In genomic region chr18:79471048-79471447, GRCh38 we compare ENCODE assay signal across 28 cellular contexts.
DNase-seq lines count a peak whose midpoint lies in the region; ATAC-seq, FAIRE-seq and TF ChIP-seq lines count a peak whose summit lies in the region.
"Had no signal": no experiment of that assay in that cellular context is flagged by ENCODE, and none has a peak within 500 bp of the region (broad histone marks: within the 10 kb centered on the region; RNA-seq: fewer than 3 reads in every experiment).

No MANE protein-coding gene starts in this region.

- no peaks in the 10 kb centered on the region for H4K20me1 ChIP-seq in keratinocyte (ENCODE audit: control insufficient read depth, extremely low read depth, insufficient read depth, low read length)

- peaks cover 24 to 26% of the 10 kb centered on the region in 2 donors for H3K36me3 Mint-ChIP-seq in activated naive CD4-positive, alpha-beta T cell treated with anti-CD3 and anti-CD28 coated beads, Interleukin-2, amount 50 U/mL, for 72 hours
- no peaks in the 10 kb centered on the region for H3K36me3 Mint-ChIP-seq in T-helper 17 cell (ENCODE audit: low read depth)
- H3K36me3 Mint-ChIP-seq in stimulated activated memory B cell treated with anti-CD40 and anti-IgM and Interleukin-4, amounts not matched to agents 10 μg/mL and 1 μg/mL and 100 μg/mL, for 72 hours = peaks cover 51% of the 10 kb centered on the region

- peak overlapping the region; percentile 15 for H2AFZ ChIP-seq in keratinocyte (ENCODE audit: control insufficient read depth, low read length)

- peaks cover 17% of the 10 kb centered on the region for H3K27me3 ChIP-seq in keratinocyte (ENCODE audit: control insufficient read depth, extremely low read depth, insufficient read depth, low read length)
- H3K27me3 ChIP-seq: BE2C, cardiac muscle cell, colonic mucosa, heart right ventricle, suprapubic skin, upper lobe of right lung had no signal

- no peaks in the 10 kb centered on the region for H3K79me2 ChIP-seq in keratinocyte (ENCODE audit: control insufficient read depth, insufficient read depth, low read length)

- no peak for FAIRE-seq in keratinocyte (lab: Jason Lieb, UNC)
- FAIRE-seq: H54 had no signal

- no peaks in the 10 kb centered on the region for H3K9me3 ChIP-seq in T-helper 17 cell (ENCODE audit: control insufficient read depth, low read length, poor library complexity, severe bottlenecking)
- H3K9me3 ChIP-seq in keratinocyte (ENCODE audit: control insufficient read depth, low read depth, low read length) = peaks cover 6% of the 10 kb centered on the region
- H3K9me3 ChIP-seq: BE2C, colonic mucosa, suprapubic skin, upper lobe of right lung had no signal

- H3K36me3 ChIP-seq in keratinocyte (ENCODE audit: control insufficient read depth in 2 of 2, extremely low read depth in 1 of 2, insufficient read depth in 2 of 2, low read length in 2 of 2) = no peaks in the 10 kb centered on the region
- H3K36me3 ChIP-seq: BE2C, cardiac muscle cell, colonic mucosa had no signal

- H3K27ac Mint-ChIP-seq in activated naive CD4-positive, alpha-beta T cell treated with anti-CD3 and anti-CD28 coated beads, Interleukin-2, amount 50 U/mL, for 72 hours = peak overlapping the region; percentile 54 to 81
- peak overlapping the region; percentile 45 for H3K27ac Mint-ChIP-seq in T-helper 17 cell
- peak overlapping the region; percentile 72 for H3K27ac Mint-ChIP-seq in stimulated activated memory B cell treated with anti-CD40 and anti-IgM and Interleukin-4, amounts not matched to agents 10 μg/mL and 1 μg/mL and 100 μg/mL, for 72 hours
- H3K27ac Mint-ChIP-seq: T-cell had no signal

- no peak for TF ChIP-seq CTCF in keratinocyte (optimal IDR thresholded peaks at IDR 0.05 in 1 of 3, IDR thresholded peaks at IDR 0.05 in 1 of 3, conservative IDR thresholded peaks at IDR 0.05 in 1 of 3; ENCODE audit: extremely low read depth in 1 of 3, insufficient read depth in 2 of 3, low read length in 3 of 3)

- H3K9ac ChIP-seq in keratinocyte (ENCODE audit: control insufficient read depth, extremely low read depth, insufficient read depth, low read length) = no peak overlapping the region

- no peak for ATAC-seq in activated naive CD4-positive, alpha-beta T cell treated with anti-CD3 and anti-CD28 coated beads, Interleukin-2, amount 50 U/mL, for 72 hours
- no peak for ATAC-seq in T-helper 17 cell
- ATAC-seq in stimulated activated memory B cell treated with anti-CD40 and anti-IgM and Interleukin-4, amounts not matched to agents 10 μg/mL and 1 μg/mL and 100 μg/mL, for 72 hours = no peak
- no peak for ATAC-seq in left lobe of liver
- ATAC-seq: heart right ventricle, left cardiac atrium, T-cell, upper lobe of right lung had no signal

- no peaks in the 10 kb centered on the region for H3K4me1 Mint-ChIP-seq in T-helper 17 cell
- H3K4me1 Mint-ChIP-seq in stimulated activated memory B cell treated with anti-CD40 and anti-IgM and Interleukin-4, amounts not matched to agents 10 μg/mL and 1 μg/mL and 100 μg/mL, for 72 hours = peaks cover 28% of the 10 kb centered on the region

- no peak overlapping the region for H3K4me3 Mint-ChIP-seq in T-helper 17 cell
- H3K4me3 Mint-ChIP-seq in stimulated activated memory B cell treated with anti-CD40 and anti-IgM and Interleukin-4, amounts not matched to agents 10 μg/mL and 1 μg/mL and 100 μg/mL, for 72 hours = no peak overlapping the region
- H3K4me3 Mint-ChIP-seq: T-cell had no signal

- H3K4me3 ChIP-seq in keratinocyte (ENCODE audit: control insufficient read depth in 2 of 3, extremely low read depth in 1 of 3, insufficient read depth in 2 of 3, low read depth in 1 of 3, low read length in 3 of 3) = no peak overlapping the region
- H3K4me3 ChIP-seq: cardiac muscle cell, colonic mucosa, heart right ventricle, suprapubic skin, upper lobe of right lung had no signal

- H3K27ac ChIP-seq in keratinocyte (ENCODE audit: control insufficient read depth, insufficient read depth, low read length) = no peak overlapping the region
- H3K27ac ChIP-seq: cardiac muscle cell, colonic mucosa, heart right ventricle, suprapubic skin, upper lobe of right lung had no signal

- no peaks in the 10 kb centered on the region for H3K9me1 ChIP-seq in keratinocyte (ENCODE audit: control insufficient read depth, extremely low read depth, insufficient read depth, low read length)

- H3K9me3 Mint-ChIP-seq in activated naive CD4-positive, alpha-beta T cell treated with anti-CD3 and anti-CD28 coated beads, Interleukin-2, amount 50 U/mL, for 72 hours = peaks cover 0 to 3% of the 10 kb centered on the region in 2 donors
- no peaks in the 10 kb centered on the region for H3K9me3 Mint-ChIP-seq in stimulated activated memory B cell treated with anti-CD40 and anti-IgM and Interleukin-4, amounts not matched to agents 10 μg/mL and 1 μg/mL and 100 μg/mL, for 72 hours
- H3K9me3 Mint-ChIP-seq: T-cell had no signal

- no peaks in the 10 kb centered on the region for H3K27me3 Mint-ChIP-seq in T-helper 17 cell
- H3K27me3 Mint-ChIP-seq in stimulated activated memory B cell treated with anti-CD40 and anti-IgM and Interleukin-4, amounts not matched to agents 10 μg/mL and 1 μg/mL and 100 μg/mL, for 72 hours = no peaks in the 10 kb centered on the region
- H3K27me3 Mint-ChIP-seq: T-cell had no signal

- no peak overlapping the region for H3K4me2 ChIP-seq in keratinocyte (ENCODE audit: control insufficient read depth, extremely low read depth, insufficient read depth, low read depth, low read length)

- DNase-seq in activated naive CD4-positive, alpha-beta T cell treated with anti-CD3 and anti-CD28 coated beads, Interleukin-2, amount 50 U/mL, for 72 hours (ENCODE audit: low spot score in 2 of 2) = no peak
- DNase-seq in activated naive CD4-positive, alpha-beta T cell (lab: John Stamatoyannopoulos, UW) = no peak
- no peak for DNase-seq in T-helper 17 cell
- no peak for DNase-seq in keratinocyte (ENCODE audit: low read depth, low spot score)
- DNase-seq in iPS-NIHi7 (ENCODE audit: extremely low spot score) = no peak
- no peak for DNase-seq in NCI-H1105 (lab: John Stamatoyannopoulos, UW)
- no peak for DNase-seq in left lobe of liver (ENCODE audit: low spot score)
- DNase-seq: activated CD4-positive, CD25-positive, alpha-beta regulatory T cell treated with anti-CD3 and anti-CD28 coated beads, Interleukin-2, amount 50 U/mL, for 72 hours; activated T-cell treated with anti-CD3 and anti-CD28 coated beads, Interleukin-2, amount 50 U/mL, for 1 hour; BE2C; colonic mucosa; COR-L47; DMS53; effector CD8-positive, alpha-beta T cell; erythroblast; GF-D8; heart right ventricle; left cardiac atrium; NCI-H1048; NCI-H2029 treated with DMSO at 0.1 percent for 48 hours; NCI-H2227 treated with DMSO at 0.1 percent for 48 hours; NCI-H69; T-cell; upper lobe of right lung had no signal

- no peaks in the 10 kb centered on the region for H3K4me1 ChIP-seq in keratinocyte (ENCODE audit: control insufficient read depth, extremely low read depth, insufficient read depth, low read length)
- H3K4me1 ChIP-seq: BE2C, colonic mucosa, upper lobe of right lung had no signal

- dilution Hi-C loops in keratinocyte (cut with MboI; ENCODE audit: extremely low pct_ligation_motif_present, low sequenced_read_pairs) = no loop called here
